In genomic region chr2:68796306-68796905, GRCh38 we compare ENCODE assay signal across 12 cellular contexts.
DNase-seq lines count a peak whose midpoint lies in the region; ATAC-seq and TF ChIP-seq lines count a peak whose summit lies in the region.
"Had no signal": no experiment of that assay in that cellular context is flagged by ENCODE, and none has a peak within 500 bp of the region (broad histone marks: within the 10 kb centered on the region; RNA-seq: fewer than 3 reads in every experiment).

No MANE protein-coding gene starts in this region.

- H3K4me3 Mint-ChIP-seq in activated naive CD4-positive, alpha-beta T cell treated with anti-CD3 and anti-CD28 coated beads for 36 hours: no peak overlapping the region
- peak overlapping the region; percentile 0 for H3K4me3 Mint-ChIP-seq in dendritic cell treated with granulocyte-macrophage colony-stimulating factor and Interleukin-4, amounts not matched to agents 40 ng/mL and 50 ng/mL, for 4 days
- H3K4me3 Mint-ChIP-seq in type B pancreatic cell (no peak overlapping the region), osteocyte (ENCODE audit: unreplicated experiment) (no peak overlapping the region)

- no peaks in the 10 kb centered on the region for H3K27me3 Mint-ChIP-seq in activated naive CD4-positive, alpha-beta T cell treated with anti-CD3 and anti-CD28 coated beads for 36 hours (ENCODE audit: low read depth)
- H3K27me3 Mint-ChIP-seq in dendritic cell treated with granulocyte-macrophage colony-stimulating factor and Interleukin-4, amounts not matched to agents 40 ng/mL and 50 ng/mL, for 4 days: no peaks in the 10 kb centered on the region
- no peaks in the 10 kb centered on the region for H3K27me3 Mint-ChIP-seq in type B pancreatic cell
- H3K27me3 Mint-ChIP-seq in osteocyte (ENCODE audit: unreplicated experiment): peaks cover 29% of the 10 kb centered on the region

- H3K27ac Mint-ChIP-seq in activated naive CD4-positive, alpha-beta T cell treated with anti-CD3 and anti-CD28 coated beads for 36 hours: peak overlapping the region; percentile 74
- peak overlapping the region; percentile 77 for H3K27ac Mint-ChIP-seq in dendritic cell treated with granulocyte-macrophage colony-stimulating factor and Interleukin-4, amounts not matched to agents 40 ng/mL and 50 ng/mL, for 4 days
- H3K27ac Mint-ChIP-seq in type B pancreatic cell (peak overlapping the region; percentile 63), osteocyte (ENCODE audit: unreplicated experiment) (no peak overlapping the region)

- H3K4me1 Mint-ChIP-seq in activated naive CD4-positive, alpha-beta T cell treated with anti-CD3 and anti-CD28 coated beads for 36 hours (ENCODE audit: low read depth): peaks cover 76% of the 10 kb centered on the region
- H3K4me1 Mint-ChIP-seq in dendritic cell treated with granulocyte-macrophage colony-stimulating factor and Interleukin-4, amounts not matched to agents 40 ng/mL and 50 ng/mL, for 4 days (ENCODE audit: low read depth): peaks cover 84% of the 10 kb centered on the region
- H3K4me1 Mint-ChIP-seq in type B pancreatic cell (ENCODE audit: unreplicated experiment): peaks cover 20% of the 10 kb centered on the region
- peaks cover 10% of the 10 kb centered on the region for H3K4me1 Mint-ChIP-seq in osteocyte (ENCODE audit: unreplicated experiment)

- H3K27ac ChIP-seq in RWPE2 (ENCODE audit: poor library complexity, severe bottlenecking): peak overlapping the region; percentile 28
- no peak overlapping the region for H3K27ac ChIP-seq in foreskin keratinocyte
- H3K27ac ChIP-seq: body of pancreas, PC-9, tibial nerve had no signal

- peaks cover 51% of the 10 kb centered on the region for H3K36me3 Mint-ChIP-seq in activated naive CD4-positive, alpha-beta T cell treated with anti-CD3 and anti-CD28 coated beads for 36 hours (ENCODE audit: low read depth)
- peaks cover 69% of the 10 kb centered on the region for H3K36me3 Mint-ChIP-seq in dendritic cell treated with granulocyte-macrophage colony-stimulating factor and Interleukin-4, amounts not matched to agents 40 ng/mL and 50 ng/mL, for 4 days (ENCODE audit: low read depth)
- H3K36me3 Mint-ChIP-seq in type B pancreatic cell (no peaks in the 10 kb centered on the region), osteocyte (ENCODE audit: unreplicated experiment) (no peaks in the 10 kb centered on the region)

- CTCF ChIA-PET in activated naive CD4-positive, alpha-beta T cell treated with anti-CD3 and anti-CD28 coated beads for 36 hours (lab: Charles Lee): no interaction called here

- H3K27me3 ChIP-seq in RWPE2 (ENCODE audit: insufficient read depth, poor library complexity, severe bottlenecking) (no peaks in the 10 kb centered on the region), foreskin keratinocyte (no peaks in the 10 kb centered on the region)
- H3K27me3 ChIP-seq: body of pancreas, tibial nerve had no signal

- no peak; the same call in 2 of the 3 replicates for ATAC-seq in RWPE2 (ENCODE audit: low read depth)
- no peak for ATAC-seq in foreskin keratinocyte
- ATAC-seq: body of pancreas had no signal

- H3K36me3 ChIP-seq in RWPE2 (ENCODE audit: low read depth): no peaks in the 10 kb centered on the region
- H3K36me3 ChIP-seq: tibial nerve had no signal

- TF ChIP-seq CTCF in RWPE2 (IDR thresholded peaks at IDR 0.05; ENCODE audit: poor library complexity, severe bottlenecking) (no peak), type B pancreatic cell (conservative IDR thresholded peaks at IDR 0.05) (no peak), foreskin keratinocyte (conservative IDR thresholded peaks at IDR 0.05) (no peak), osteocyte (IDR thresholded peaks at IDR 0.05) (no peak)

- no peak overlapping the region for H3K4me3 ChIP-seq in RWPE2 (ENCODE audit: severe bottlenecking)
- H3K4me3 ChIP-seq: body of pancreas, PC-9, tibial nerve had no signal

- intact Hi-C loops in activated naive CD4-positive, alpha-beta T cell treated with anti-CD3 and anti-CD28 coated beads for 36 hours (cut with micrococcal nuclease): loop anchor here (1.0 kb wide), 3 partner anchors 26 to 329 kb away; partner anchors contain the start of genes APLF and FBXO48
- intact Hi-C loops in dendritic cell treated with granulocyte-macrophage colony-stimulating factor and Interleukin-4, amounts not matched to agents 40 ng/mL and 50 ng/mL, for 4 days (cut with micrococcal nuclease): no loop called here

- peak; percentile 34 for DNase-seq in activated naive CD4-positive, alpha-beta T cell treated with anti-CD3 and anti-CD28 coated beads for 36 hours
- DNase-seq in activated naive CD4-positive, alpha-beta T cell (lab: John Stamatoyannopoulos, UW): no peak
- DNase-seq in RWPE2 (ENCODE audit: low spot score) (no peak), type B pancreatic cell (ENCODE audit: extremely low spot score, unreplicated experiment) (peak; percentile 27), foreskin keratinocyte (no peak), osteocyte (ENCODE audit: extremely low spot score, unreplicated experiment) (no peak), NCI-H510A treated with DMSO at 0.1 percent for 48 hours (lab: John Stamatoyannopoulos, UW) (no peak)
- DNase-seq: body of pancreas, NCI-H1417 treated with DMSO at 0.1 percent for 48 hours, PC-9 had no signal

- no peaks in the 10 kb centered on the region for H3K9me3 Mint-ChIP-seq in activated naive CD4-positive, alpha-beta T cell treated with anti-CD3 and anti-CD28 coated beads for 36 hours
- H3K9me3 Mint-ChIP-seq in dendritic cell treated with granulocyte-macrophage colony-stimulating factor and Interleukin-4, amounts not matched to agents 40 ng/mL and 50 ng/mL, for 4 days: peaks cover 8% of the 10 kb centered on the region
- no peaks in the 10 kb centered on the region for H3K9me3 Mint-ChIP-seq in type B pancreatic cell
- peaks cover 7% of the 10 kb centered on the region for H3K9me3 Mint-ChIP-seq in osteocyte (ENCODE audit: unreplicated experiment)

- H3K9me3 ChIP-seq in RWPE2 (ENCODE audit: severe bottlenecking): no peaks in the 10 kb centered on the region
- H3K9me3 ChIP-seq: body of pancreas, tibial nerve had no signal

- peaks cover 37% of the 10 kb centered on the region for H3K4me1 ChIP-seq in RWPE2 (ENCODE audit: insufficient read depth, poor library complexity, severe bottlenecking)
- H3K4me1 ChIP-seq in foreskin keratinocyte: peaks cover 40% of the 10 kb centered on the region
- H3K4me1 ChIP-seq: body of pancreas had no signal

Comparison
In these comparisons a context has a peak if more than half of its experiments do, and no peak if none do; other contexts are left out.
1. DNase-seq: peak in activated naive CD4-positive, alpha-beta T cell treated with anti-CD3 and anti-CD28 coated beads for 36 hours (single experiment) and type B pancreatic cell (single experiment); none in activated naive CD4-positive, alpha-beta T cell (0 of 4), RWPE2 (single experiment), foreskin keratinocyte (0 of 2), osteocyte (single experiment) and NCI-H510A treated with DMSO at 0.1 percent for 48 hours (single experiment).